In the genomic region with DNA sequence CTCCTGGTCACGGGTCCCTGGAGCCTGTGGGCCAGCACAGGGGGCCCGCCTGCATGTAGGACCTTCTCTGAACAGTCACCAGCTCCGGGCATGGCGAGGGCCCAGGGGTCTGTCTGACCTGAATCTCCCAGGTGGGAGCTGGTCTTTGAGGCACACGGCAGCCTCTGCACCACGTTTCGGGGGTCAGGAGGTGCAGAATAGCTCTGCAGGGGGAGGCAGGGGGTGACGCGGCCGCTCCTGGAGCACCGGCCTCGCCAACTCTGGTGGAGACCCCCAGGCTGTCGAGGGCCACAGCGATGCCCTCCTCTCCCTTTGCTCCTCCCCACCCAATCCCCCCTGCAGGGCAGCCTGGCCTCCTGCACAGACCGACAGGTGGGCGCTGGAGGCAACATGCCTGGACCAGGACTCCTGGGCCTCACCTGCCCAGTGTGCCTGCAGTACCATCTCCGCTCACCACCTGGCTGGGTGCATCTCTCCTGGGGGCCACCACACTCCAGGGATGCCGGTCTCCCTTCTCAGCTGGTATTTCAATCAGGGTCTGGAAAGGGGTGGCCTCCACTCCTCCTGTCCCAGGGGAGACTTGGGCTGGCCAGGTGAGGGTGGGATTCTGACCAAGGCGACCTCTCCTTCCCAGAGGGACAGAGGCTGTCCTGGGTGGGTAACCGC, we compare ENCODE assay signal across 21 cellular contexts. TPM values are rescaled to one million over a fixed set of nuclear protein-coding genes. Genes with fewer than 3 reads are reported as not detected.
DNase-seq lines count a peak whose midpoint lies in the region; ATAC-seq, FAIRE-seq and TF ChIP-seq lines count a peak whose summit lies in the region.
"Had no signal": no experiment of that assay in that cellular context is flagged by ENCODE, and none has a peak within 500 bp of the region (broad histone marks: within the 10 kb centered on the region; RNA-seq: fewer than 3 reads in every experiment).

No MANE protein-coding gene starts in this region.

- no peak overlapping the region for H3K4me3 Mint-ChIP-seq in activated CD4-positive, alpha-beta T cell treated with anti-CD3 and anti-CD28 coated beads, Interleukin-2, amount 10 ng/mL, durations not matched to agents 7 days and 5 days
- no peak overlapping the region for H3K4me3 Mint-ChIP-seq in activated CD4-positive, alpha-beta T cell treated with anti-CD3 and anti-CD28 coated beads, Interleukin-2, amount 10 ng/mL, durations not matched to agents 24 days and 14 days
- H3K4me3 Mint-ChIP-seq: CD4-positive, alpha-beta memory T cell had no signal

- H3K4me1 Mint-ChIP-seq in activated CD4-positive, alpha-beta T cell treated with anti-CD3 and anti-CD28 coated beads, Interleukin-2, amount 10 ng/mL, durations not matched to agents 7 days and 5 days = peaks cover 18% of the 10 kb centered on the region
- H3K4me1 Mint-ChIP-seq in activated CD4-positive, alpha-beta T cell treated with anti-CD3 and anti-CD28 coated beads, Interleukin-2, amount 10 ng/mL, durations not matched to agents 24 days and 14 days = peaks cover 17% of the 10 kb centered on the region

- intact Hi-C loops in activated CD4-positive, alpha-beta T cell treated with anti-CD3 and anti-CD28 coated beads, Interleukin-2, amount 10 ng/mL, durations not matched to agents 24 days and 14 days (cut with micrococcal nuclease) = no loop called here
- intact Hi-C loops in right lobe of liver (cut with DNase I) (no loop called here), HepG2 (cut with micrococcal nuclease; ENCODE audit: unreplicated experiment) (no loop called here)

- H3K4me3 ChIP-seq in right lobe of liver (no peak overlapping the region), HepG2 (replicated peaks in 1 of 3; ENCODE audit: insufficient read depth in 1 of 3, low read depth in 2 of 3, low read length in 3 of 3) (no peak overlapping the region)
- H3K4me3 ChIP-seq: MG63, SJCRH30 had no signal

- DNase-seq in activated CD4-positive, alpha-beta T cell treated with anti-CD3 and anti-CD28 coated beads, Interleukin-2, amount 10 ng/mL, durations not matched to agents 7 days and 5 days = no peak
- DNase-seq in activated CD4-positive, alpha-beta T cell treated with anti-CD3 and anti-CD28 coated beads, Interleukin-2, amount 10 ng/mL, durations not matched to agents 24 days and 14 days = no peak
- DNase-seq in right lobe of liver (peak in 2 of 3 donors; percentile 10 to 41), HepG2 (ENCODE audit: low spot score) (no peak), mesenteric fat pad (ENCODE audit: low spot score) (peak; percentile 57), GM10248 (ENCODE audit: extremely low spot score) (no peak), D721Med (ENCODE audit: insufficient read length, low spot score) (no peak), KBM-7 (no peak)
- DNase-seq: CD4-positive, alpha-beta memory T cell; IMR-90; Kasumi-1; MG63; NCI-H1048; NCI-H1436; NCI-H1930; NCI-H226; NCI-H524; PC-3; SJCRH30 had no signal

- 30% methylated on average over 2 of the region's 20 CpGs for WGBS in right lobe of liver (ENCODE audit: insufficient coverage, low coverage, low lambda C conversion rate, missing lambda C conversion rate)
- 90% methylated on average over 2 of the region's 20 CpGs for WGBS in HepG2 (ENCODE audit: low lambda C conversion rate)

- H3K27me3 Mint-ChIP-seq in activated CD4-positive, alpha-beta T cell treated with anti-CD3 and anti-CD28 coated beads, Interleukin-2, amount 10 ng/mL, durations not matched to agents 7 days and 5 days = peaks cover 7% of the 10 kb centered on the region
- peaks cover 9% of the 10 kb centered on the region for H3K27me3 Mint-ChIP-seq in activated CD4-positive, alpha-beta T cell treated with anti-CD3 and anti-CD28 coated beads, Interleukin-2, amount 10 ng/mL, durations not matched to agents 24 days and 14 days

- no peak for TF ChIP-seq CTCF in right lobe of liver (IDR thresholded peaks at IDR 0.05)
- TF ChIP-seq CTCF in HepG2 (CRISPR knock-in tag; IDR thresholded peaks at IDR 0.05) = no peak
- no peak for TF ChIP-seq CTCF in GM10248 (IDR thresholded peaks at IDR 0.05; ENCODE audit: control extremely low read depth, extremely low read depth, low read depth, missing control alignments)
- TF ChIP-seq CTCF in D721Med (IDR thresholded peaks at IDR 0.05; ENCODE audit: insufficient read depth, missing control alignments) = no peak

- H3K27ac ChIP-seq in right lobe of liver (no peak overlapping the region), HepG2 (ENCODE audit: extremely low read length, insufficient read depth, low read length) (no peak overlapping the region)
- H3K27ac ChIP-seq: HL-60, SJCRH30 had no signal

- no peaks in the 10 kb centered on the region for H3K36me3 Mint-ChIP-seq in activated CD4-positive, alpha-beta T cell treated with anti-CD3 and anti-CD28 coated beads, Interleukin-2, amount 10 ng/mL, durations not matched to agents 7 days and 5 days (ENCODE audit: low read depth)
- no peaks in the 10 kb centered on the region for H3K36me3 Mint-ChIP-seq in activated CD4-positive, alpha-beta T cell treated with anti-CD3 and anti-CD28 coated beads, Interleukin-2, amount 10 ng/mL, durations not matched to agents 24 days and 14 days (ENCODE audit: low read depth)

- H3K9me3 ChIP-seq in right lobe of liver = no peaks in the 10 kb centered on the region
- no peaks in the 10 kb centered on the region for H3K9me3 ChIP-seq in HepG2 (ENCODE audit: low read length)
- H3K9me3 ChIP-seq: MG63, SJCRH30 had no signal

- TF ChIP-seq POLR2A in right lobe of liver (IDR thresholded peaks at IDR 0.05) (no peak), HepG2 (IDR thresholded peaks at IDR 0.05; ENCODE audit: insufficient read depth in 1 of 2, low read depth in 2 of 2, low read length in 2 of 2) (no peak)

- no peak for TF ChIP-seq RAD21 in HepG2 (CRISPR knock-in tag; IDR thresholded peaks at IDR 0.05)

- CTCF ChIA-PET in activated CD4-positive, alpha-beta T cell treated with anti-CD3 and anti-CD28 coated beads, Interleukin-2, amount 10 ng/mL, durations not matched to agents 7 days and 5 days (lab: Charles Lee) = interaction anchor here (0.9 kb wide), 1 partner anchor 44 kb away, joined by 4 read pairs; no protein-coding TSS in a partner anchor
- CTCF ChIA-PET in HepG2 (lab: Yijun Ruan, JAX; ENCODE audit: low intra/inter-chr PET ratio, low total read pairs) (no interaction called here), GM10248 (lab: Yijun Ruan, JAX) (interaction anchor here (1.5 kb wide), 1 partner anchor 21 kb away, joined by 3 read pairs; no protein-coding TSS in a partner anchor)

- H3K4me1 ChIP-seq in right lobe of liver (peaks cover 0 to 3% (median 0%) of the 10 kb centered on the region in 4 donors), HepG2 (ENCODE audit: insufficient read depth, low read length) (peaks cover 6% of the 10 kb centered on the region)
- H3K4me1 ChIP-seq: SJCRH30 had no signal

- H2AFZ ChIP-seq in HepG2 (ENCODE audit: low read length) = no peak overlapping the region

- no peak overlapping the region for H3K9ac ChIP-seq in HepG2 (ENCODE audit: insufficient read depth, low read depth, low read length)

- H4K20me1 ChIP-seq in HepG2 (ENCODE audit: insufficient read depth, low read length) = no peaks in the 10 kb centered on the region

- no peak for FAIRE-seq in HepG2 (lab: Jason Lieb, UNC)
- no peak for FAIRE-seq in D721Med (lab: Jason Lieb, UNC)
- FAIRE-seq: H1 had no signal

- H3K4me2 ChIP-seq in HepG2 (ENCODE audit: low read depth, low read length) = no peak overlapping the region

- H3K27me3 ChIP-seq in right lobe of liver = peaks cover 0 to 3% of the 10 kb centered on the region in 2 donors
- peaks cover 10 to 68% of the 10 kb centered on the region in 2 experiments; a peak in 3 of 5 replicates for H3K27me3 ChIP-seq in HepG2 (ENCODE audit: control insufficient read depth in 1 of 2, insufficient read depth in 2 of 2, low read length in 2 of 2)
- H3K27me3 ChIP-seq: MG63, SJCRH30 had no signal

- in situ Hi-C loops in HepG2 (cut with HindIII; ENCODE audit: extremely low pct_ligation_motif_present, low pct_unique_long_range_greater_than_20kb) = no loop called here
- in situ Hi-C loops in KBM-7 (cut with MboI; ENCODE audit: low pct_unique_long_range_greater_than_20kb, low sequenced_read_pairs) = no loop called here

- TF ChIP-seq EP300 in HepG2 (IDR thresholded peaks at IDR 0.05; ENCODE audit: low read depth in 2 of 2, low read length in 2 of 2) (no peak), HepG2 (CRISPR knock-in tag; IDR thresholded peaks at IDR 0.05; ENCODE audit: borderline replicate concordance) (no peak)

- no peaks in the 10 kb centered on the region for H3K9me3 Mint-ChIP-seq in activated CD4-positive, alpha-beta T cell treated with anti-CD3 and anti-CD28 coated beads, Interleukin-2, amount 10 ng/mL, durations not matched to agents 7 days and 5 days
- no peaks in the 10 kb centered on the region for H3K9me3 Mint-ChIP-seq in activated CD4-positive, alpha-beta T cell treated with anti-CD3 and anti-CD28 coated beads, Interleukin-2, amount 10 ng/mL, durations not matched to agents 24 days and 14 days
- H3K9me3 Mint-ChIP-seq: CD4-positive, alpha-beta memory T cell had no signal

- no TSS peak for BruUV-seq in HepG2 (replicated peaks; lab: Mats Ljungman, UMichigan)

- ATAC-seq in right lobe of liver = no peak
- no peak; the same call in 2 of the 3 replicates for ATAC-seq in HepG2
- ATAC-seq: PC-3 had no signal

- POLR2A ChIA-PET in activated CD4-positive, alpha-beta T cell treated with anti-CD3 and anti-CD28 coated beads, Interleukin-2, amount 10 ng/mL, durations not matched to agents 7 days and 5 days (lab: Charles Lee) = no interaction called here
- POLR2A ChIA-PET in HepG2 (lab: Yijun Ruan, JAX) = no interaction called here
- POLR2A ChIA-PET in GM10248 (lab: Yijun Ruan, JAX) = no interaction called here

- H3K36me3 ChIP-seq in right lobe of liver (no peaks in the 10 kb centered on the region), HepG2 (replicated peaks in 1 of 2; ENCODE audit: control insufficient read depth in 1 of 2, insufficient read depth in 2 of 2, low read length in 2 of 2) (no peaks in the 10 kb centered on the region)
- H3K36me3 ChIP-seq: MG63, SJCRH30 had no signal

- no peaks in the 10 kb centered on the region for H3K79me2 ChIP-seq in HepG2 (ENCODE audit: insufficient read depth, low read length)

- peak overlapping the region; percentile 19 for H3K27ac Mint-ChIP-seq in activated CD4-positive, alpha-beta T cell treated with anti-CD3 and anti-CD28 coated beads, Interleukin-2, amount 10 ng/mL, durations not matched to agents 7 days and 5 days
- H3K27ac Mint-ChIP-seq in activated CD4-positive, alpha-beta T cell treated with anti-CD3 and anti-CD28 coated beads, Interleukin-2, amount 10 ng/mL, durations not matched to agents 24 days and 14 days = no peak overlapping the region
- H3K27ac Mint-ChIP-seq: CD4-positive, alpha-beta memory T cell had no signal

RNA-seq across cellular contexts. Expression of a gene that starts 17.1 kb away (rescaled TPM):
- total RNA-seq in activated CD4-positive, alpha-beta T cell treated with anti-CD3 and anti-CD28 coated beads, Interleukin-2, amount 10 ng/mL, durations not matched to agents 7 days and 5 days = not detected
- not detected in 2 replicates for total RNA-seq in activated CD4-positive, alpha-beta T cell treated with anti-CD3 and anti-CD28 coated beads, Interleukin-2, amount 10 ng/mL, durations not matched to agents 24 days and 14 days
- total RNA-seq in right lobe of liver (under 1 TPM; 0.16 to 0.67 (median 0.32) TPM), HepG2 (2016; rRNA removed; fragmentation: Illumina TruSeq; extraction: Trizol) (0.74 and 0.84 TPM in 2 replicates), mesenteric fat pad (not detected)
- not detected in 2 replicates for total RNA-seq in HepG2 (2016; cell fraction: cytosol; rRNA removed; fragmentation: Illumina TruSeq; extraction: Trizol; ENCODE audit: low read depth)
- total RNA-seq in HepG2 (2016; cell fraction: insoluble cytoplasmic fraction; rRNA removed; fragmentation: Illumina TruSeq; extraction: Trizol) = 0.87 and 1.1 TPM in 2 replicates
- total RNA-seq in HepG2 (2016; cell fraction: membrane; rRNA removed; fragmentation: Illumina TruSeq; extraction: Trizol) = 0.21 and 0.34 TPM in 2 replicates
- total RNA-seq in HepG2 (2016; cell fraction: nucleus; rRNA removed; fragmentation: Illumina TruSeq; extraction: Trizol) = 0.53 and 1.3 TPM in 2 replicates
- polyA plus RNA-seq in HepG2 (2011; rRNA removed) = 0.10 and 0.24 TPM in 2 replicates
- 0.13 and 0.19 TPM in 2 replicates for polyA plus RNA-seq in HepG2 (2011; cell fraction: cytosol; rRNA removed)
- 0.05 and 0.27 TPM in 2 replicates for polyA plus RNA-seq in HepG2 (2011; cell fraction: nucleus; rRNA removed)
- 0.12 and 0.16 TPM in 2 replicates for polyA plus RNA-seq in HepG2 (2012)
- polyA plus RNA-seq in HepG2 (2016; cell fraction: cytosol; fragmentation: Illumina TruSeq; extraction: Trizol; ENCODE audit: low read depth) = 0.18 and 0.26 TPM in 2 replicates
- polyA plus RNA-seq in HepG2 (2016; cell fraction: insoluble cytoplasmic fraction; fragmentation: Illumina TruSeq; extraction: Trizol; ENCODE audit: low read depth) = 0.86 and 1.2 TPM in 2 replicates
- polyA plus RNA-seq in HepG2 (2016; cell fraction: membrane; fragmentation: Illumina TruSeq; extraction: Trizol; ENCODE audit: low read depth) = 0.33 and 0.34 TPM in 2 replicates
- 0.60 and 0.65 TPM in 2 replicates for polyA plus RNA-seq in HepG2 (2016; cell fraction: nucleus; fragmentation: Illumina TruSeq; extraction: Trizol; ENCODE audit: insufficient read depth, low read depth)
- polyA minus RNA-seq in HepG2 (2011; rRNA and poly(A)+ RNA removed; ENCODE audit: low replicate concordance) = 0.06 TPM in 1 of 2 replicates, not detected in the other
- not detected in 2 replicates for polyA minus RNA-seq in HepG2 (2011; cell fraction: cytosol; rRNA and poly(A)+ RNA removed)
- 0.26 TPM in 1 of 2 replicates, not detected in the other for polyA minus RNA-seq in HepG2 (2011; cell fraction: nucleus; rRNA and poly(A)+ RNA removed)
- total RNA-seq: CD4-positive, alpha-beta memory T cell had no signal
- polyA plus RNA-seq: CD4-positive, alpha-beta memory T cell had no signal

Comparison
In these comparisons a context has a peak if more than half of its experiments do, and no peak if none do; other contexts are left out.
1. DNase-seq: peak in right lobe of liver (2 of 3) and mesenteric fat pad (single experiment); none in activated CD4-positive, alpha-beta T cell treated with anti-CD3 and anti-CD28 coated beads, Interleukin-2, amount 10 ng/mL, durations not matched to agents 7 days and 5 days (single experiment), activated CD4-positive, alpha-beta T cell treated with anti-CD3 and anti-CD28 coated beads, Interleukin-2, amount 10 ng/mL, durations not matched to agents 24 days and 14 days (single experiment), HepG2 (single experiment), GM10248 (single experiment), D721Med (single experiment) and KBM-7 (single experiment).